In the genomic region with DNA sequence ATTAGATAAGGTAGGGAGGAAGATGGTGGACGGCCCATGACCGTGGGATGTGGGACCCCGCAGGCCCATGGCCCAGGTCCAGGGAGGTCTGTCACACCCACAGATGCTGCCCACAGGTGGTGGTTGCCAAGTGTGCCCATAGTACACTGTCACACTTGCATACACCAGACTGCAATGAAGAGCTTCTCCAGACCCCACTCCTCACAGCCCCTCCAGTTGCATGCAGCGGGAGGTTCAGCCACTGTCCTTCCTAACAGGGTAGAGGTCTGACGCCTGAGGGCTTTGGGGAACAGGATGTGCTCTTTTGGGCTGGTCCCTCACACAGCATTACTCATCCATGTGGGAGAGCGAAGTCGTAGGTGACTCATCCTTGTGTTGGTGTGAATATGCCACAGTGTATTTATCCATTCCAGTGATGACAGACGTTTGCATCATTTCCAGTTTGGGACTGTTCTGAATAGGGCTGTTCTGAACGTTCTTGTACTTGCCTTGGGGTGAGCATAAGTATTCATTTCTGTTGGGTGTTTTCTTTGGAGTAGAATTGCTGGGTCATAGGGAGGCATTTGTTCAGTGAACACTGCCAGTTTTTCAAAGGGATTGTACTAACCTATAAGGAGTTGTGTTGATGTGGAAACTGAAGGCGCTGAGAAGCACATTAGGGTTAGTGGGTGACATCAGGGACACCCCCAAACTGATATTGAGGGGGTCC, we compare ENCODE assay signal across 8 cellular contexts. TPM values are rescaled to one million over a fixed set of nuclear protein-coding genes. Genes with fewer than 3 reads are reported as not detected.
DNase-seq lines count a peak whose midpoint lies in the region; ATAC-seq, FAIRE-seq and TF ChIP-seq lines count a peak whose summit lies in the region.

No MANE protein-coding gene starts in this region.

- H3K4me3 ChIP-seq in keratinocyte (ENCODE audit: control insufficient read depth in 2 of 3, extremely low read depth in 1 of 3, insufficient read depth in 2 of 3, low read depth in 1 of 3, low read length in 3 of 3): no peak overlapping the region

- H2AFZ ChIP-seq in keratinocyte (ENCODE audit: control insufficient read depth, low read length): no peak overlapping the region

- FAIRE-seq in keratinocyte (lab: Jason Lieb, UNC): peak; percentile 99

- peak overlapping the region; percentile 95 for H3K27ac ChIP-seq in keratinocyte (ENCODE audit: control insufficient read depth, insufficient read depth, low read length)

- no peak for ATAC-seq in HG02938 (IDR thresholded peaks at IDR 0.05; ENCODE audit: unreplicated experiment)

- no peaks in the 10 kb centered on the region for H3K9me3 ChIP-seq in keratinocyte (ENCODE audit: control insufficient read depth, low read depth, low read length)

- no peaks in the 10 kb centered on the region for H3K79me2 ChIP-seq in keratinocyte (ENCODE audit: control insufficient read depth, insufficient read depth, low read length)

- DNase-seq in AG08396 (ENCODE audit: low spot score): peak; percentile 94
- peak; percentile 72 for DNase-seq in GOT3 (lab: John Stamatoyannopoulos, UW)
- DNase-seq in RKO (ENCODE audit: low spot score): peak; percentile 100
- DNase-seq in amniotic stem cell (lab: John Stamatoyannopoulos, UW): peak; percentile 97
- peak; percentile 100 for DNase-seq in keratinocyte (ENCODE audit: low read depth, low spot score)
- peak; percentile 31 to 58 (median 49) for DNase-seq in stimulated activated CD4-positive, alpha-beta T cell treated with anti-CD3 and anti-CD28 coated beads, TNF-alpha, amount 100 ng/mL, for 24 hours (ENCODE audit: low read depth in 3 of 3)
- DNase-seq in medulla oblongata (ENCODE audit: extremely low spot score): no peak

- peak overlapping the region; percentile 53 for H3K4me2 ChIP-seq in keratinocyte (ENCODE audit: control insufficient read depth, extremely low read depth, insufficient read depth, low read depth, low read length)

- H3K9me1 ChIP-seq in keratinocyte (ENCODE audit: control insufficient read depth, extremely low read depth, insufficient read depth, low read length): no peaks in the 10 kb centered on the region

- H3K27me3 ChIP-seq in keratinocyte (ENCODE audit: control insufficient read depth, extremely low read depth, insufficient read depth, low read length): no peaks in the 10 kb centered on the region

- no peaks in the 10 kb centered on the region for H3K36me3 ChIP-seq in keratinocyte (ENCODE audit: control insufficient read depth in 2 of 2, extremely low read depth in 1 of 2, insufficient read depth in 2 of 2, low read length in 2 of 2)

- dilution Hi-C loops in keratinocyte (cut with MboI; ENCODE audit: extremely low pct_ligation_motif_present, low sequenced_read_pairs): no loop called here

- H3K4me1 ChIP-seq in keratinocyte (ENCODE audit: control insufficient read depth, extremely low read depth, insufficient read depth, low read length): peaks cover 66% of the 10 kb centered on the region

- no peak for TF ChIP-seq CTCF in keratinocyte (optimal IDR thresholded peaks at IDR 0.05 in 1 of 3, IDR thresholded peaks at IDR 0.05 in 1 of 3, conservative IDR thresholded peaks at IDR 0.05 in 1 of 3; ENCODE audit: extremely low read depth in 1 of 3, insufficient read depth in 2 of 3, low read length in 3 of 3)

- peak overlapping the region; percentile 64 for H3K9ac ChIP-seq in keratinocyte (ENCODE audit: control insufficient read depth, extremely low read depth, insufficient read depth, low read length)

- no peaks in the 10 kb centered on the region for H4K20me1 ChIP-seq in keratinocyte (ENCODE audit: control insufficient read depth, extremely low read depth, insufficient read depth, low read length)

RNA-seq across cellular contexts. Expression of a gene that starts 10.1 kb away (rescaled TPM):
- 78.3 to 135 TPM (median 100 TPM) in 3 replicates for polyA plus RNA-seq in keratinocyte
- polyA plus RNA-seq in keratinocyte (2011; ENCODE audit: low read depth): 73.7 TPM
- polyA plus RNA-seq in keratinocyte (2011; cell fraction: cytosol; rRNA removed): 67.6 and 112 TPM in 2 replicates
- polyA plus RNA-seq in keratinocyte (2011; cell fraction: nucleus; rRNA removed): 224 and 265 TPM in 2 replicates
- 159 and 171 TPM in 2 replicates for polyA plus RNA-seq in keratinocyte (2012; ENCODE audit: low replicate concordance)
- polyA minus RNA-seq in keratinocyte: 137 to 269 TPM (median 175 TPM) in 3 replicates
- polyA minus RNA-seq in keratinocyte (2011; cell fraction: cytosol; rRNA and poly(A)+ RNA removed): 166 TPM
- polyA minus RNA-seq in keratinocyte (2011; cell fraction: nucleus; rRNA and poly(A)+ RNA removed): 137 and 167 TPM in 2 replicates

RNA-seq across cellular contexts. Expression of a gene that starts 42.3 kb away (rescaled TPM):
- polyA plus RNA-seq in keratinocyte: 57.8 to 62.0 TPM (median 58.0 TPM) in 3 replicates
- 21.1 TPM for polyA plus RNA-seq in keratinocyte (2011; ENCODE audit: low read depth)
- polyA plus RNA-seq in keratinocyte (2011; cell fraction: cytosol; rRNA removed): 34.1 and 47.9 TPM in 2 replicates
- 110 and 122 TPM in 2 replicates for polyA plus RNA-seq in keratinocyte (2011; cell fraction: nucleus; rRNA removed)
- polyA plus RNA-seq in keratinocyte (2012; ENCODE audit: low replicate concordance): 45.3 and 56.1 TPM in 2 replicates
- 55.2 to 77.9 TPM (median 63.6 TPM) in 3 replicates for polyA minus RNA-seq in keratinocyte
- 44.1 TPM for polyA minus RNA-seq in keratinocyte (2011; cell fraction: cytosol; rRNA and poly(A)+ RNA removed)
- polyA minus RNA-seq in keratinocyte (2011; cell fraction: nucleus; rRNA and poly(A)+ RNA removed): 48.5 and 57.2 TPM in 2 replicates
